36 cellular contexts compared by ENCODE assay signal in the genomic region with DNA sequence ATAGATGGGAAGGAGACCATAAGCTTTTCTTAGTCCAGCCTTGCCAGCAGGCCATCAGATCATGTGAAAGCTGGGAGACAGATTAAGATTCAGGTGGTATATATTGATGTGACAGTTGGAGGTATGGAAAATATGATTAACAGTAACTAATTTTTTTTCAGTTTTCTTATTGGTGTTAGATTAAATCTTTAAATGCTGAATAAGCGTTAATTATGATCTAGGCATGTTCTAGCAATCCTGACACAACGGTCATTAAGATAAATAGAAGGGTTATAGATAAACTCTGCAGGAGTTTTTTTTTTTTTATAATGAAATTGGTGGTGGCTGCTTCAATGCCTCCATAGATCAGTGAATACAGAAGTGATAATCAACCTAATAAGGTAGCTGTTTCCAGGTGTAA.
"Had no signal": no experiment of that assay in that cellular context is flagged by ENCODE, and none has a peak within 500 bp of the region (broad histone marks: within the 10 kb centered on the region; RNA-seq: fewer than 3 reads in every experiment).

No MANE protein-coding gene starts in this region.

- H3K36me3 Mint-ChIP-seq: activated CD4-positive, alpha-beta memory T cell treated with anti-CD3 and anti-CD28 coated beads for 36 hours; activated naive CD4-positive, alpha-beta T cell treated with anti-CD3 and anti-CD28 coated beads, Interleukin-2, amount 50 U/mL, for 72 hours; activated naive CD8-positive, alpha-beta T cell treated with anti-CD3 and anti-CD28 coated beads for 36 hours had no signal

- FAIRE-seq: astrocyte, TTC549 had no signal

- ATAC-seq: activated CD8-positive, alpha-beta T cell treated with anti-CD3 and anti-CD28 coated beads for 36 hours; activated naive CD4-positive, alpha-beta T cell treated with anti-CD3 and anti-CD28 coated beads, Interleukin-2, amount 50 U/mL, for 72 hours; activated T-cell treated with anti-CD3 and anti-CD28 coated beads, Interleukin-2, amount 50 U/mL, for 4 hours; activated T-cell treated with anti-CD3 and anti-CD28 coated beads, Interleukin-2, amount 50 U/mL, for 72 hours; activated T-helper 17 cell treated with anti-CD3 and anti-CD28 coated beads, Interleukin-2, amount 50 U/mL, for 72 hours; body of pancreas had no signal

- H3K27ac Mint-ChIP-seq: activated B cell treated with CpG ODN at 0.5 μM for 24 hours; activated CD4-positive, alpha-beta memory T cell treated with anti-CD3 and anti-CD28 coated beads for 36 hours; activated CD4-positive, alpha-beta T cell treated with anti-CD3 and anti-CD28 coated beads, Interleukin-2, amount 10 ng/mL, durations not matched to agents 24 days and 14 days; activated CD8-positive, alpha-beta T cell treated with anti-CD3 and anti-CD28 coated beads for 36 hours; activated naive CD4-positive, alpha-beta T cell treated with anti-CD3 and anti-CD28 coated beads for 36 hours; activated naive CD4-positive, alpha-beta T cell treated with anti-CD3 and anti-CD28 coated beads, Interleukin-2, amount 50 U/mL, for 72 hours; activated naive CD8-positive, alpha-beta T cell treated with anti-CD3 and anti-CD28 coated beads for 36 hours; activated T-cell treated with anti-CD3 and anti-CD28 coated beads, Interleukin-2, amount 50 U/mL, for 72 hours; activated T-helper 1 cell treated with anti-CD3 and anti-CD28 coated beads, Interleukin-12 subunit alpha, Interleukin-12 subunit beta, Interleukin-2, Interleukin-4 antibody, amounts not matched to agents 30 ng/mL and 10 ng/mL and 1 ng/mL, durations not matched to agents 14 hours and 24 hours and 36 hours; activated T-helper 17 cell treated with anti-CD3 and anti-CD28 coated beads, Interleukin-2, amount 50 U/mL, for 72 hours; T-helper 1 cell treated with Interleukin-12 subunit alpha and Interleukin-12 subunit beta and Interleukin-4 antibody, amounts not matched to agents 30 μg/mL and 1 μg/mL, for 36 hours; T-helper 2 cell treated with Interferon-gamma antibody and Interleukin-4, amounts not matched to agents 5 μg/mL and 100 μg/mL, for 36 hours had no signal

- H3K9me3 Mint-ChIP-seq: activated B cell treated with CpG ODN at 0.5 μM for 24 hours; activated CD4-positive, alpha-beta T cell treated with anti-CD3 and anti-CD28 coated beads, Interleukin-2, amount 10 ng/mL, durations not matched to agents 24 days and 14 days had no signal

- H3K9me3 ChIP-seq: adrenal gland, body of pancreas, breast epithelium had no signal

- DNase-seq: activated B cell treated with CpG ODN at 0.5 μM for 24 hours; activated CD4-positive, alpha-beta memory T cell treated with anti-CD3 and anti-CD28 coated beads for 36 hours; activated CD4-positive, alpha-beta T cell treated with anti-CD3 and anti-CD28 coated beads for 4 hours; activated CD4-positive, alpha-beta T cell treated with anti-CD3 and anti-CD28 coated beads, Interleukin-2, amount 10 ng/mL, durations not matched to agents 24 days and 14 days; activated CD4-positive, alpha-beta T cell treated with anti-CD3 and anti-CD28 coated beads, Interleukin-2, amount 50 U/mL, for 1 hour; activated CD4-positive, alpha-beta T cell treated with anti-CD3 and anti-CD28 coated beads, Interleukin-2, amount 50 U/mL, for 4 hours; activated CD4-positive, CD25-positive, alpha-beta regulatory T cell treated with anti-CD3 and anti-CD28 coated beads, Interleukin-2, amount 50 U/mL, for 72 hours; activated CD8-positive, alpha-beta memory T cell treated with anti-CD3 and anti-CD28 coated beads, Interleukin-2, amount 50 U/mL, for 4 hours; activated CD8-positive, alpha-beta T cell treated with anti-CD3 and anti-CD28 coated beads for 36 hours; activated effector memory CD4-positive, alpha-beta T cell treated with anti-CD3 and anti-CD28 coated beads, Interleukin-2, amount 50 U/mL, for 16 hours; activated gamma-delta T cell treated with Interleukin-2 at 50 U/mL for 16 hours; activated naive CD4-positive, alpha-beta T cell; activated naive CD4-positive, alpha-beta T cell treated with anti-CD3 and anti-CD28 coated beads for 36 hours; activated naive CD4-positive, alpha-beta T cell treated with anti-CD3 and anti-CD28 coated beads, Interleukin-2, amount 50 U/mL, for 16 hours; activated naive CD8-positive, alpha-beta T cell treated with anti-CD3 and anti-CD28 coated beads for 36 hours; activated T-cell treated with anti-CD3 and anti-CD28 coated beads for 4 hours; activated T-cell treated with anti-CD3 and anti-CD28 coated beads, Interleukin-2, amount 50 U/mL, for 1 hour; activated T-cell treated with anti-CD3 and anti-CD28 coated beads, Interleukin-2, amount 50 U/mL, for 4 hours; activated T-cell treated with anti-CD3 and anti-CD28 coated beads, Interleukin-2, amount 50 U/mL, for 72 hours; adrenal gland; amniotic stem cell; aorta; body of pancreas; brain microvascular endothelial cell; central memory CD4-positive, alpha-beta T cell; T-helper 2 cell; T-helper 9 cell had no signal

- H3K36me3 ChIP-seq: adrenal gland, brain microvascular endothelial cell, breast epithelium had no signal

- H3K4me1 ChIP-seq: adrenal gland, body of pancreas, breast epithelium had no signal

- H3K4me1 Mint-ChIP-seq: activated B cell treated with CpG ODN at 0.5 μM for 24 hours; activated CD4-positive, alpha-beta T cell treated with anti-CD3 and anti-CD28 coated beads, Interleukin-2, amount 10 ng/mL, durations not matched to agents 24 days and 14 days; activated naive CD8-positive, alpha-beta T cell treated with anti-CD3 and anti-CD28 coated beads for 36 hours; activated T-helper 17 cell treated with anti-CD3 and anti-CD28 coated beads, Interleukin-2, amount 50 U/mL, for 72 hours had no signal

- H3K4me3 ChIP-seq: adrenal gland, body of pancreas, breast epithelium had no signal

- H3K27ac ChIP-seq: adrenal gland, body of pancreas, brain microvascular endothelial cell, breast epithelium, VCaP had no signal

- H3K27me3 ChIP-seq: adrenal gland, body of pancreas, brain microvascular endothelial cell, breast epithelium had no signal

- H3K4me3 Mint-ChIP-seq: activated B cell treated with CpG ODN at 0.5 μM for 24 hours; activated CD4-positive, alpha-beta memory T cell treated with anti-CD3 and anti-CD28 coated beads for 36 hours; activated CD4-positive, alpha-beta T cell treated with anti-CD3 and anti-CD28 coated beads, Interleukin-2, amount 10 ng/mL, durations not matched to agents 24 days and 14 days; activated CD8-positive, alpha-beta T cell treated with anti-CD3 and anti-CD28 coated beads for 36 hours; activated naive CD4-positive, alpha-beta T cell treated with anti-CD3 and anti-CD28 coated beads for 36 hours; activated naive CD8-positive, alpha-beta T cell treated with anti-CD3 and anti-CD28 coated beads for 36 hours; activated T-cell treated with anti-CD3 and anti-CD28 coated beads, Interleukin-2, amount 50 U/mL, for 4 hours; activated T-cell treated with anti-CD3 and anti-CD28 coated beads, Interleukin-2, amount 50 U/mL, for 72 hours; activated T-helper 1 cell treated with anti-CD3 and anti-CD28 coated beads, Interleukin-12 subunit alpha, Interleukin-12 subunit beta, Interleukin-2, Interleukin-4 antibody, amounts not matched to agents 30 ng/mL and 10 ng/mL and 1 ng/mL, durations not matched to agents 14 hours and 24 hours and 36 hours; activated T-helper 17 cell treated with anti-CD3 and anti-CD28 coated beads, Interleukin-2, amount 50 U/mL, for 72 hours; T-helper 1 cell treated with Interleukin-12 subunit alpha and Interleukin-12 subunit beta and Interleukin-4 antibody, amounts not matched to agents 30 μg/mL and 1 μg/mL, for 36 hours; T-helper 2 cell treated with Interferon-gamma antibody and Interleukin-4, amounts not matched to agents 5 μg/mL and 100 μg/mL, for 36 hours had no signal
